In genomic region chr1:201305815-201306214, GRCh38 we compare ENCODE assay signal across 1 cellular context.
TF ChIP-seq lines count a peak whose summit lies in the region.

No MANE protein-coding gene starts in this region.

TF ChIP-seq in SK-N-SH, 30 proteins besides CTCF, POLR2A, EP300 and RAD21 (continued from another document):
- TF ChIP-seq, protein P1, sequence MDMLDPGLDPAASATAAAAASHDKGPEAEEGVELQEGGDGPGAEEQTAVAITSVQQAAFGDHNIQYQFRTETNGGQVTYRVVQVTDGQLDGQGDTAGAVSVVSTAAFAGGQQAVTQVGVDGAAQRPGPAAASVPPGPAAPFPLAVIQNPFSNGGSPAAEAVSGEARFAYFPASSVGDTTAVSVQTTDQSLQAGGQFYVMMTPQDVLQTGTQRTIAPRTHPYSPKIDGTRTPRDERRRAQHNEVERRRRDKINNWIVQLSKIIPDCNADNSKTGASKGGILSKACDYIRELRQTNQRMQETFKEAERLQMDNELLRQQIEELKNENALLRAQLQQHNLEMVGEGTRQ (IDR thresholded peaks at IDR 0.05; ENCODE audit: borderline replicate concordance, low read depth, low read length): no peak
- TF ChIP-seq PBX3 (IDR thresholded peaks at IDR 0.05): no peak
- no peak for TF ChIP-seq TAF1 (IDR thresholded peaks at IDR 0.05; ENCODE audit: borderline replicate concordance, low read depth, low read length)
- no peak for TF ChIP-seq MXI1 (IDR thresholded peaks at IDR 0.05; ENCODE audit: low read depth, low read length)
- TF ChIP-seq RXRA (IDR thresholded peaks at IDR 0.05; ENCODE audit: borderline replicate concordance, low read depth): no peak
- no peak for TF ChIP-seq NFIC (IDR thresholded peaks at IDR 0.05; ENCODE audit: borderline replicate concordance)
